Comparison of ENCODE assay signal across 8 cellular contexts in the genomic region with DNA sequence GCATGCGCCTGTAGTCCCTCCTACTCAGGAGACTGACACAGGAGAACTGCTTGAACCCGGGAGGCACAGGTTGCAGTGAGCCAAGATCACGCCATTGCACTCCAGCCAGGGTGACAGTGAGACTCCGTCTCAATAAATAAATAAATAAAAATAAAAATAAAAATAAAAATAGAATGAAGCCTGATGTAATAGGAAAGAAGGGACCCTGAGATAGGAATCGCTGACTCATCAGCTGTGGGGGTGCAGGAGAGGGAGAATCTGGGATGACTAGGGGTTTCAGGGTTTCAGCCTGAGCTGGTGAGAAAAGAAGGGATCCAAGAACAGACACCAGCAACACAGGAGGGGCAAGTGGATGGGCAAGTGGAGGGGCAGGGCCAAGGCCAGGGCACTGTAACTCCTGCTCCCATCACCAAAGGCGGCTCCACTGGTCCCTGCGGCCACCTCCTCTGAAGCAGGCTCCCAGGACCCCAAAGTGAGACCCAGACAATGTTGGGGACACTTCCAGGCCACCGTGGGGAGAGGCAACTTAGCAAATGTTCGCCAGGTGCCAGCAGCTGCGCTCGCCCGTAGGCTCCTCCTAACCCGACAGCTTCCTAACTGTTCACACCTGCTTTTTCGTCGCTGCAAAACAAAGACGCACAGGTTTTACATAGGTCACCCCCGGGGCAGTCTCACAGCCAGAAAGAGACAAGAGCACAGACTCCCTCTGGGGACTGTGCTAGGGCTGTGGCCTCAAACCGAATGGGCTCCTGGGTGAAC. TPM values are rescaled to one million over a fixed set of nuclear protein-coding genes. Genes with fewer than 3 reads are reported as not detected.
DNase-seq lines count a peak whose midpoint lies in the region; ATAC-seq and TF ChIP-seq lines count a peak whose summit lies in the region.

No MANE protein-coding gene starts in this region.

- intact Hi-C loops in dorsolateral prefrontal cortex (cut with DNase I) = loop anchor here in 1 of 2 donors (5.0 kb wide), 1 partner anchor 143 kb away; a partner anchor contains a TSS

- no peaks in the 10 kb centered on the region for H3K9me3 Mint-ChIP-seq in activated CD4-positive, alpha-beta T cell treated with anti-CD3 and anti-CD28 coated beads, Interleukin-2, amount 10 ng/mL, durations not matched to agents 7 days and 5 days
- H3K9me3 Mint-ChIP-seq in neural crest cell = no peaks in the 10 kb centered on the region

- H3K36me3 Mint-ChIP-seq in activated CD4-positive, alpha-beta T cell treated with anti-CD3 and anti-CD28 coated beads, Interleukin-2, amount 10 ng/mL, durations not matched to agents 7 days and 5 days (ENCODE audit: low read depth) = peaks cover 40% of the 10 kb centered on the region
- H3K36me3 Mint-ChIP-seq in neural crest cell (ENCODE audit: low read depth) = no peaks in the 10 kb centered on the region

- POLR2A ChIA-PET in activated CD4-positive, alpha-beta T cell treated with anti-CD3 and anti-CD28 coated beads, Interleukin-2, amount 10 ng/mL, durations not matched to agents 7 days and 5 days (lab: Charles Lee) = no interaction called here

- CTCF ChIA-PET in activated CD4-positive, alpha-beta T cell treated with anti-CD3 and anti-CD28 coated beads, Interleukin-2, amount 10 ng/mL, durations not matched to agents 7 days and 5 days (lab: Charles Lee) = interaction anchor here (0.6 to 1.2 kb wide), 5 partner anchors 46 to 1995 kb away, joined by 3 to 4 read pairs (median 3); no protein-coding TSS in a partner anchor

- DNase-seq in activated CD4-positive, alpha-beta T cell treated with anti-CD3 and anti-CD28 coated beads, Interleukin-2, amount 10 ng/mL, durations not matched to agents 7 days and 5 days = no peak
- no peak for DNase-seq in activated CD4-positive, alpha-beta T cell treated with anti-CD3 and anti-CD28 coated beads, Interleukin-2, amount 50 U/mL, for 48 hours
- DNase-seq in NCI-H748 (lab: John Stamatoyannopoulos, UW; ENCODE audit: unreplicated experiment) (peak; percentile 72), dorsolateral prefrontal cortex (no peak), neural crest cell (ENCODE audit: low read depth, low spot score) (no peak), iPS-NIHi7 (ENCODE audit: extremely low spot score) (no peak), T-helper 9 cell (no peak)

- H3K4me3 Mint-ChIP-seq in activated CD4-positive, alpha-beta T cell treated with anti-CD3 and anti-CD28 coated beads, Interleukin-2, amount 10 ng/mL, durations not matched to agents 7 days and 5 days = peak overlapping the region; percentile 100
- H3K4me3 Mint-ChIP-seq in neural crest cell = peak overlapping the region; percentile 98

- no peaks in the 10 kb centered on the region for H3K27me3 ChIP-seq in dorsolateral prefrontal cortex

- ATAC-seq in GM19395 (IDR thresholded peaks at IDR 0.05; ENCODE audit: unreplicated experiment) = no peak

- H3K27ac ChIP-seq in dorsolateral prefrontal cortex = peak overlapping the region in 2 of 59 donors; percentile 82 to 86

- H3K27ac Mint-ChIP-seq in activated CD4-positive, alpha-beta T cell treated with anti-CD3 and anti-CD28 coated beads, Interleukin-2, amount 10 ng/mL, durations not matched to agents 7 days and 5 days = peak overlapping the region; percentile 99
- peak overlapping the region; percentile 99 for H3K27ac Mint-ChIP-seq in neural crest cell (ENCODE audit: unreplicated experiment)

- no peaks in the 10 kb centered on the region for H3K27me3 Mint-ChIP-seq in activated CD4-positive, alpha-beta T cell treated with anti-CD3 and anti-CD28 coated beads, Interleukin-2, amount 10 ng/mL, durations not matched to agents 7 days and 5 days
- H3K27me3 Mint-ChIP-seq in neural crest cell (ENCODE audit: low read depth) = no peaks in the 10 kb centered on the region

- no peak for TF ChIP-seq CTCF in dorsolateral prefrontal cortex (IDR thresholded peaks at IDR 0.05 in 54 of 56, conservative IDR thresholded peaks at IDR 0.05 in 2 of 56; ENCODE audit: low read depth in 1 of 56, partially characterized antibody in 56 of 56)
- TF ChIP-seq CTCF in neural crest cell (conservative IDR thresholded peaks at IDR 0.05) = no peak

- peak overlapping the region in 56 of 59 donors; percentile 56 to 97 (median 84) for H3K4me3 ChIP-seq in dorsolateral prefrontal cortex

- H3K4me1 Mint-ChIP-seq in activated CD4-positive, alpha-beta T cell treated with anti-CD3 and anti-CD28 coated beads, Interleukin-2, amount 10 ng/mL, durations not matched to agents 7 days and 5 days = peaks cover 57% of the 10 kb centered on the region
- H3K4me1 Mint-ChIP-seq in neural crest cell = peaks cover 56% of the 10 kb centered on the region

RNA-seq across cellular contexts. Expression of a gene that starts 1.2 kb away (rescaled TPM):
- total RNA-seq in activated CD4-positive, alpha-beta T cell treated with anti-CD3 and anti-CD28 coated beads, Interleukin-2, amount 10 ng/mL, durations not matched to agents 7 days and 5 days = 10 to 100 TPM; 46.3 to 47.4 TPM
- total RNA-seq in dorsolateral prefrontal cortex = 1 to 10 TPM; 1.9 to 8.7 (median 4.2) TPM
- 36.5 and 46.4 TPM in 2 replicates for total RNA-seq in neural crest cell

RNA-seq across cellular contexts. Expression of a gene that starts 1.5 kb away (rescaled TPM):
- 100 to 1,000 TPM; 217 to 218 TPM for total RNA-seq in activated CD4-positive, alpha-beta T cell treated with anti-CD3 and anti-CD28 coated beads, Interleukin-2, amount 10 ng/mL, durations not matched to agents 7 days and 5 days
- total RNA-seq in dorsolateral prefrontal cortex = 100 to 1,000 TPM in 63 of 120 experiments, 10 to 100 TPM in 57; 49.9 to 250 (median 101) TPM
- 113 and 119 TPM in 2 replicates for total RNA-seq in neural crest cell

RNA-seq across cellular contexts. Expression of a gene that starts 47.4 kb away (rescaled TPM):
- total RNA-seq in activated CD4-positive, alpha-beta T cell treated with anti-CD3 and anti-CD28 coated beads, Interleukin-2, amount 10 ng/mL, durations not matched to agents 7 days and 5 days = under 1 TPM; 0.22 to 0.60 TPM
- total RNA-seq in dorsolateral prefrontal cortex = 10 to 100 TPM in 50 of 120 experiments, 1 to 10 TPM in 70; 2.6 to 39.0 (median 9.2) TPM
- total RNA-seq in neural crest cell = 14.5 and 17.0 TPM in 2 replicates
